Comparison of ENCODE assay signal across 8 cellular contexts in the genomic region with DNA sequence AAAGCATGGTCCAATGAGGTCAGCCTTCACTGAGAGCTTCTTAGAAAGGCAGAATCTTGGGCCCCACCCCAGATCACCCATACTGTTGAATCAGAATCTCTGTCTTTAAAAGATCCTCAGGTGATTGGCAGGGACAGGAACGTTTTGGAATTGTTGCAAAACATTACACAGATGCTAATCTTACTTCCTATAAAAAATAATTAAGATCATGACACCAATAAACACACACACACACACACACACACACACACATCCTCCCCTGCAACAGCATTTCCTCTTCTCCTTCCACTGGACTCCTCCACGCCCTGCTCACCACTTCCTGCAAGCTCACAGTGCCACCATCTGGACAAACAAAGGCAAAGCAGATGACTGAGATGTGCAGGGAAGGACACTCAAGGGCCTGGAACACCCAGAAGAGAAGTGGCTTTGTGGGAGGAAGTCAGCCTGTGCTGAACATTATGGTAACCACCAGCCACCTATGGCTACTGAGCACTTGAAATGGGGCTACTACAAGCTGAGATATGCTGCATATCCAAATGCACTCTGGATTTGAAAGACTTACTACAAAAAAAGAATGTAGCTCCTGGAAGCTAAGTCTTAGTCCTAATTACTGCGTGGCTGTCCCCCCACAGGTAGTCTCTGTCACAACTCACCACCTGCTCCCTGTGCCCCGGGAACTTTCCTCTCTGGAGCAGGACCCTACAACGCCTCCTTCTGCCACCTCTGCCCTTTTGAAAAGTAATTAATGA.
A peak's percentile ranks its signal among the peaks of the same experiment; 100 is the strongest.
DNase-seq lines count a peak whose midpoint lies in the region; ATAC-seq lines count a peak whose summit lies in the region.

No MANE protein-coding gene starts in this region.

- no peak overlapping the region for H3K4me3 ChIP-seq in mesenchymal stem cell (ENCODE audit: insufficient read depth in 1 of 2, low read depth in 1 of 2, low read length in 2 of 2)

- no peaks in the 10 kb centered on the region for H3K4me1 ChIP-seq in mesenchymal stem cell (ENCODE audit: control insufficient read depth, insufficient read depth, low read depth, low read length)

- WGBS in mesenchymal stem cell: 40% methylated on average over 5 of the region's 5 CpGs

- H3K79me1 ChIP-seq in mesenchymal stem cell (replicated peaks; ENCODE audit: low read length, poor library complexity, severe bottlenecking): no peaks in the 10 kb centered on the region

- H3K27me3 ChIP-seq in mesenchymal stem cell (ENCODE audit: control insufficient read depth in 1 of 2, insufficient read depth in 1 of 2, low read length in 2 of 2): no peaks in the 10 kb centered on the region

- H3K9me3 Mint-ChIP-seq in activated CD4-positive, alpha-beta memory T cell treated with anti-CD3 and anti-CD28 coated beads for 36 hours: no peaks in the 10 kb centered on the region

- no peak overlapping the region for H2BK15ac ChIP-seq in mesenchymal stem cell (ENCODE audit: low read depth, poor library complexity, severe bottlenecking)

- no peak overlapping the region for H3K18ac ChIP-seq in mesenchymal stem cell (ENCODE audit: low read depth in 1 of 2, low read length in 2 of 2)

- POLR2A ChIA-PET in activated CD4-positive, alpha-beta memory T cell treated with anti-CD3 and anti-CD28 coated beads for 36 hours (lab: Charles Lee): interaction anchor here (1.5 kb wide), 1 partner anchor 164 kb away, joined by 4 read pairs; no protein-coding TSS in a partner anchor

- no peak overlapping the region for H3K4ac ChIP-seq in mesenchymal stem cell (ENCODE audit: low read depth in 1 of 2, low read length in 2 of 2)

- no peaks in the 10 kb centered on the region for H3K36me3 ChIP-seq in mesenchymal stem cell (ENCODE audit: control insufficient read depth in 1 of 2, insufficient read depth in 2 of 2, low read depth in 1 of 2, low read length in 2 of 2)

- peak overlapping the region; percentile 56 for H3K27ac Mint-ChIP-seq in activated CD4-positive, alpha-beta memory T cell treated with anti-CD3 and anti-CD28 coated beads for 36 hours

- H2AK5ac ChIP-seq in mesenchymal stem cell (ENCODE audit: low read length, severe bottlenecking): no peak overlapping the region

- no peak overlapping the region for H3K4me3 Mint-ChIP-seq in activated CD4-positive, alpha-beta memory T cell treated with anti-CD3 and anti-CD28 coated beads for 36 hours

- H2BK12ac ChIP-seq in mesenchymal stem cell (ENCODE audit: low read length in 2 of 2): peak overlapping the region in 1 of 2 experiments; percentile 15

- H3K36me3 Mint-ChIP-seq in activated CD4-positive, alpha-beta memory T cell treated with anti-CD3 and anti-CD28 coated beads for 36 hours: no peaks in the 10 kb centered on the region

- H3K4me1 Mint-ChIP-seq in activated CD4-positive, alpha-beta memory T cell treated with anti-CD3 and anti-CD28 coated beads for 36 hours (ENCODE audit: low read depth): peaks cover 14% of the 10 kb centered on the region

- no peak overlapping the region for H2BK5ac ChIP-seq in mesenchymal stem cell (ENCODE audit: low read depth, low read length, poor library complexity, severe bottlenecking)

- H3K14ac ChIP-seq in mesenchymal stem cell (ENCODE audit: low read length in 2 of 2): no peak overlapping the region

- no peak overlapping the region for H4K91ac ChIP-seq in mesenchymal stem cell (ENCODE audit: low read length)

- no peaks in the 10 kb centered on the region for H3K9me3 ChIP-seq in mesenchymal stem cell (ENCODE audit: control insufficient read depth, low read length)

- intact Hi-C loops in activated CD4-positive, alpha-beta memory T cell treated with anti-CD3 and anti-CD28 coated beads for 36 hours (cut with micrococcal nuclease): loop anchor here (1.0 kb wide), 2 partner anchors 10 to 163 kb away; no protein-coding TSS in a partner anchor

- no peak overlapping the region for H3K23ac ChIP-seq in mesenchymal stem cell (ENCODE audit: low read length in 2 of 2)

- CTCF ChIA-PET in activated CD4-positive, alpha-beta memory T cell treated with anti-CD3 and anti-CD28 coated beads for 36 hours (lab: Charles Lee): interaction anchor here (0.6 to 3.5 kb wide), 27 partner anchors 8 to 329 kb away, joined by 3 to 107 read pairs (median 5); partner anchors contain the start of gene HOATZ

- no peak overlapping the region for H3K4me2 ChIP-seq in mesenchymal stem cell (ENCODE audit: low read length, poor library complexity, severe bottlenecking)

- no peak overlapping the region for H4K8ac ChIP-seq in mesenchymal stem cell (ENCODE audit: low read length)

- no peak overlapping the region for H3K27ac ChIP-seq in mesenchymal stem cell (ENCODE audit: low read length, poor library complexity, severe bottlenecking)

- no peak overlapping the region for H3K9ac ChIP-seq in mesenchymal stem cell (ENCODE audit: low read length)

- H3K27me3 Mint-ChIP-seq in activated CD4-positive, alpha-beta memory T cell treated with anti-CD3 and anti-CD28 coated beads for 36 hours: no peaks in the 10 kb centered on the region

- ATAC-seq in GM19468 (IDR thresholded peaks at IDR 0.05; ENCODE audit: extremely low read depth, unreplicated experiment): peak; percentile 72

- no peak overlapping the region for H2BK120ac ChIP-seq in mesenchymal stem cell (ENCODE audit: low read depth, low read length)

- no peak overlapping the region for H2AFZ ChIP-seq in mesenchymal stem cell (ENCODE audit: low read depth, low read length)

- DNase-seq in COLO829 (ENCODE audit: low spot score): peak; percentile 94
- peak; percentile 51 for DNase-seq in HK-2 (ENCODE audit: unreplicated experiment)
- peak; percentile 87 for DNase-seq in NCI-H774 (lab: John Stamatoyannopoulos, UW)
- DNase-seq in activated CD4-positive, alpha-beta memory T cell treated with anti-CD3 and anti-CD28 coated beads for 36 hours: peak; percentile 84
- DNase-seq in effector CD4-positive, alpha-beta T cell: peak; percentile 66
- peak; percentile 92 for DNase-seq in mesenchymal stem cell
- peak; percentile 50 for DNase-seq in stimulated activated CD8-positive, alpha-beta memory T cell treated with anti-CD3 and anti-CD28 coated beads, Interleukin-4, amount 100 ng/mL, for 24 hours (ENCODE audit: low read depth)
